ENCODE assay signal across 1 cellular context in genomic region chr17:69870091-69870530, GRCh38.
TF ChIP-seq lines count a peak whose summit lies in the region.

No MANE protein-coding gene starts in this region.

TF ChIP-seq in SK-N-SH, 30 proteins besides CTCF, POLR2A, EP300 and RAD21 (continued from another document):
- TF ChIP-seq REST (IDR thresholded peaks at IDR 0.05; ENCODE audit: low read depth, low read length), result peak; percentile 72
- peak; percentile 96 for TF ChIP-seq FOSL2 (IDR thresholded peaks at IDR 0.05; ENCODE audit: borderline replicate concordance, low read depth)
- TF ChIP-seq TAF1 (IDR thresholded peaks at IDR 0.05; ENCODE audit: borderline replicate concordance, low read depth, low read length), result no peak
- peak; percentile 92 for TF ChIP-seq FOXM1 (IDR thresholded peaks at IDR 0.05; ENCODE audit: low read depth)
